In the genomic region with DNA sequence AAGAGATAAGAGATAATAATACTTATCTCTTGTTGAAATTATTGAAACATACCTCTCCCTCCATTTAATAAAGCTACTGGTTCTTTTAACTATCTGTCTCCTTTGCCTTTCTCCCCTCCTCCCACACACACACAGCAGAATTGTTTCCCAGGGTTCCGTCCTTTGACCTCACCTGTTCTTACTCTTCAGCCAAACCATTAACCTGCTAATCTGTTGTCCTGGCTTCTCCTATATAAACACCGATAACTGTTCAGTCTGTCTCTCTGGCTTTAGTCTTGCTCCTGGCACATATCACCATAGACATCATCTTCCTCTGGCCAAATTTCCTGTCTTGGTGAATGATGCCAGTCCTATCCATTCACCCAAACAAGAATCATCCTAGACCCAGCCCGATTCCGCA, we compare ENCODE assay signal across 26 cellular contexts. TPM values are rescaled to one million over a fixed set of nuclear protein-coding genes. Genes with fewer than 3 reads are reported as not detected.
"Had no signal": no experiment of that assay in that cellular context is flagged by ENCODE, and none has a peak within 500 bp of the region (broad histone marks: within the 10 kb centered on the region; RNA-seq: fewer than 3 reads in every experiment).

No MANE protein-coding gene starts in this region.

- H3K27me3 Mint-ChIP-seq: dendritic cell treated with granulocyte-macrophage colony-stimulating factor and Interleukin-4, amounts not matched to agents 40 ng/mL and 50 ng/mL, for 4 days had no signal

- H3K9me3 Mint-ChIP-seq: dendritic cell treated with granulocyte-macrophage colony-stimulating factor and Interleukin-4, amounts not matched to agents 40 ng/mL and 50 ng/mL, for 4 days; immature natural killer cell; naive thymus-derived CD4-positive, alpha-beta T cell; nephron; stimulated activated effector memory CD8-positive, alpha-beta T cell treated with anti-CD3 and anti-CD28 coated beads, Interleukin-12 subunit alpha, Interleukin-12 subunit beta, amount 100 ng/mL, for 72 hours had no signal

- ATAC-seq: left colon; sciatic nerve; stimulated activated effector memory CD8-positive, alpha-beta T cell treated with anti-CD3 and anti-CD28 coated beads, Interleukin-12 subunit alpha, Interleukin-12 subunit beta, amount 100 ng/mL, for 72 hours had no signal

- H3K27ac ChIP-seq: ovary, stomach, thyroid gland had no signal

- H3K27ac Mint-ChIP-seq: dendritic cell treated with granulocyte-macrophage colony-stimulating factor and Interleukin-4, amounts not matched to agents 40 ng/mL and 50 ng/mL, for 4 days; naive thymus-derived CD4-positive, alpha-beta T cell; nephron; stimulated activated effector memory CD8-positive, alpha-beta T cell treated with anti-CD3 and anti-CD28 coated beads, Interleukin-12 subunit alpha, Interleukin-12 subunit beta, amount 100 ng/mL, for 72 hours had no signal

- DNase-seq: central memory CD4-positive, alpha-beta T cell; effector CD8-positive, alpha-beta T cell; hypothalamus; immature natural killer cell; islet precursor cell; kidney glomerular epithelial cell; left colon; mesenchymal stem cell; midbrain; naive thymus-derived CD4-positive, alpha-beta T cell; occipital lobe; ovary; retina; stimulated activated CD4-positive, alpha-beta T cell treated with anti-CD3 and anti-CD28 coated beads, Interleukin-2, amount 100 ng/mL, for 24 hours; stimulated activated CD4-positive, alpha-beta T cell treated with anti-CD3 and anti-CD28 coated beads, Interleukin-4, amount 100 ng/mL, for 24 hours; stimulated activated naive CD4-positive, alpha-beta T cell treated with Interleukin-2 at 50 U/mL for 16 hours; stomach; thyroid gland; trophoblast cell had no signal

- H3K4me3 Mint-ChIP-seq: dendritic cell treated with granulocyte-macrophage colony-stimulating factor and Interleukin-4, amounts not matched to agents 40 ng/mL and 50 ng/mL, for 4 days; immature natural killer cell; naive thymus-derived CD4-positive, alpha-beta T cell; nephron; stimulated activated effector memory CD8-positive, alpha-beta T cell treated with anti-CD3 and anti-CD28 coated beads, Interleukin-12 subunit alpha, Interleukin-12 subunit beta, amount 100 ng/mL, for 72 hours had no signal

- H3K36me3 ChIP-seq: ovary, thyroid gland had no signal

- H3K36me3 Mint-ChIP-seq: stimulated activated effector memory CD8-positive, alpha-beta T cell treated with anti-CD3 and anti-CD28 coated beads, Interleukin-12 subunit alpha, Interleukin-12 subunit beta, amount 100 ng/mL, for 72 hours had no signal

- H3K4me3 ChIP-seq: ovary, stomach, thyroid gland had no signal

- FAIRE-seq: colon, frontal cortex had no signal

- H3K9me3 ChIP-seq: ovary, stomach, thyroid gland had no signal

- H3K4me1 Mint-ChIP-seq: stimulated activated effector memory CD8-positive, alpha-beta T cell treated with anti-CD3 and anti-CD28 coated beads, Interleukin-12 subunit alpha, Interleukin-12 subunit beta, amount 100 ng/mL, for 72 hours had no signal

- H3K27me3 ChIP-seq: ovary, stomach, thyroid gland had no signal

RNA-seq across cellular contexts. Expression of a gene that starts 56.0 kb away (rescaled TPM):
- total RNA-seq: lung microvascular endothelial cell, thyroid gland had no signal
- polyA plus RNA-seq: naive thymus-derived CD4-positive, alpha-beta T cell had no signal
